Comparison of ENCODE assay signal across 1 cellular context in genomic region chrX:114152801-114153200, GRCh38.
TF ChIP-seq lines count a peak whose summit lies in the region.

No MANE protein-coding gene starts in this region.

TF ChIP-seq in HCT116, 20 proteins besides CTCF, POLR2A, EP300 and RAD21 (continued from another document):
- TF ChIP-seq, protein P1, sequence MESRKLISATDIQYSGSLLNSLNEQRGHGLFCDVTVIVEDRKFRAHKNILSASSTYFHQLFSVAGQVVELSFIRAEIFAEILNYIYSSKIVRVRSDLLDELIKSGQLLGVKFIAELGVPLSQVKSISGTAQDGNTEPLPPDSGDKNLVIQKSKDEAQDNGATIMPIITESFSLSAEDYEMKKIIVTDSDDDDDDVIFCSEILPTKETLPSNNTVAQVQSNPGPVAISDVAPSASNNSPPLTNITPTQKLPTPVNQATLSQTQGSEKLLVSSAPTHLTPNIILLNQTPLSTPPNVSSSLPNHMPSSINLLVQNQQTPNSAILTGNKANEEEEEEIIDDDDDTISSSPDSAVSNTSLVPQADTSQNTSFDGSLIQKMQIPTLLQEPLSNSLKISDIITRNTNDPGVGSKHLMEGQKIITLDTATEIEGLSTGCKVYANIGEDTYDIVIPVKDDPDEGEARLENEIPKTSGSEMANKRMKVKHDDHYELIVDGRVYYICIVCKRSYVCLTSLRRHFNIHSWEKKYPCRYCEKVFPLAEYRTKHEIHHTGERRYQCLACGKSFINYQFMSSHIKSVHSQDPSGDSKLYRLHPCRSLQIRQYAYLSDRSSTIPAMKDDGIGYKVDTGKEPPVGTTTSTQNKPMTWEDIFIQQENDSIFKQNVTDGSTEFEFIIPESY (IDR thresholded peaks at IDR 0.05; ENCODE audit: extremely low read depth, insufficient replicate concordance, low read length), result no peak
- no peak for TF ChIP-seq SP1 (IDR thresholded peaks at IDR 0.05; ENCODE audit: low read depth)
- TF ChIP-seq CEBPB (IDR thresholded peaks at IDR 0.05; ENCODE audit: low read depth), result no peak
- TF ChIP-seq SIN3A (IDR thresholded peaks at IDR 0.05; ENCODE audit: low read depth), result no peak
